14 cellular contexts compared by ENCODE assay signal in the genomic region with DNA sequence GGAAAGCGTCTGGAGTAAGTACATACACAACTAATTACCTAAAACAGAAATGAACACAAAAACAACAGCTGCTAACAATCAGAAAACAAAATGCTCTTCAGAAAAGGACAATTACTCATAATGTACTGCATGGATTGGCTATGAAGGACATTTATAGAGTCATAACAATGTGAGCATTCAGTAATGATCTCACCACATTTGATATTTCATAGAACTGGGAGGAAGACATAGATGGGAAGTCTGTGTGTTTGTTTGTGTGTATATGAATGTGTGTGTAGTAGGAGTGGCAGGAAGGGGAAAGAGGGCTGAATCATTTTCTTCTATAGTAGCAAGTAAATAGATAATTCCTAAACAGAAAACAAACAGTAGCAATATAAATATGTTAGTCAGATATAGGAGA.
"Had no signal": no experiment of that assay in that cellular context is flagged by ENCODE, and none has a peak within 500 bp of the region (broad histone marks: within the 10 kb centered on the region; RNA-seq: fewer than 3 reads in every experiment).

No MANE protein-coding gene starts in this region.

- H3K9me3 ChIP-seq: body of pancreas, gastrocnemius medialis, thoracic aorta had no signal

- H3K27ac Mint-ChIP-seq: activated T-helper 2 cell treated with anti-CD3 and anti-CD28 coated beads, Interferon-gamma antibody, Interleukin-2, Interleukin-4, amounts not matched to agents 10 μg/mL and 5 μg/mL and 100 μg/mL, durations not matched to agents 14 hours and 24 hours and 36 hours; nephron progenitor cell; stimulated activated naive CD8-positive, alpha-beta T cell treated with anti-CD3 and anti-CD28 coated beads, Interleukin-15, amount 100 ng/mL, for 72 hours had no signal

- H3K4me1 ChIP-seq: body of pancreas had no signal

- H3K4me3 Mint-ChIP-seq: nephron progenitor cell; stimulated activated naive CD8-positive, alpha-beta T cell treated with anti-CD3 and anti-CD28 coated beads, Interleukin-15, amount 100 ng/mL, for 72 hours had no signal

- ATAC-seq: body of pancreas; gastrocnemius medialis; left ventricle myocardium superior; stimulated activated naive CD8-positive, alpha-beta T cell treated with anti-CD3 and anti-CD28 coated beads, Interleukin-15, amount 100 ng/mL, for 72 hours had no signal

- H3K9me3 Mint-ChIP-seq: activated T-helper 2 cell treated with anti-CD3 and anti-CD28 coated beads, Interferon-gamma antibody, Interleukin-2, Interleukin-4, amounts not matched to agents 10 μg/mL and 5 μg/mL and 100 μg/mL, durations not matched to agents 14 hours and 24 hours and 36 hours; nephron progenitor cell; stimulated activated naive CD8-positive, alpha-beta T cell treated with anti-CD3 and anti-CD28 coated beads, Interleukin-15, amount 100 ng/mL, for 72 hours had no signal

- H3K4me3 ChIP-seq: body of pancreas, gastrocnemius medialis, thoracic aorta had no signal

- H3K4me1 Mint-ChIP-seq: nephron progenitor cell; stimulated activated naive CD8-positive, alpha-beta T cell treated with anti-CD3 and anti-CD28 coated beads, Interleukin-15, amount 100 ng/mL, for 72 hours had no signal

- H3K36me3 ChIP-seq: gastrocnemius medialis, thoracic aorta had no signal

- H3K27me3 Mint-ChIP-seq: stimulated activated naive CD8-positive, alpha-beta T cell treated with anti-CD3 and anti-CD28 coated beads, Interleukin-15, amount 100 ng/mL, for 72 hours had no signal

- H3K27ac ChIP-seq: body of pancreas, gastrocnemius medialis, thoracic aorta had no signal

- H3K27me3 ChIP-seq: body of pancreas, gastrocnemius medialis had no signal

- DNase-seq: activated CD4-positive, alpha-beta T cell treated with anti-CD3 and anti-CD28 coated beads, Interleukin-2, amount 50 U/mL, for 1 hour; activated naive CD4-positive, alpha-beta T cell treated with anti-CD3 and anti-CD28 coated beads, Interleukin-2, amount 50 U/mL, for 16 hours; body of pancreas; effector memory CD4-positive, alpha-beta T cell; gastrocnemius medialis; kidney; left ventricle myocardium superior; mesendoderm; nephron progenitor cell; stimulated activated CD4-positive, alpha-beta T cell treated with anti-CD3 and anti-CD28 coated beads, Interleukin-15, amount 100 ng/mL, for 24 hours; stimulated activated CD4-positive, alpha-beta T cell treated with anti-CD3 and anti-CD28 coated beads, Interleukin-4, amount 100 ng/mL, for 24 hours; stimulated activated naive CD8-positive, alpha-beta T cell treated with anti-CD3 and anti-CD28 coated beads, Interleukin-15, amount 100 ng/mL, for 72 hours had no signal
